Comparison of ENCODE assay signal across 27 cellular contexts in the genomic region with DNA sequence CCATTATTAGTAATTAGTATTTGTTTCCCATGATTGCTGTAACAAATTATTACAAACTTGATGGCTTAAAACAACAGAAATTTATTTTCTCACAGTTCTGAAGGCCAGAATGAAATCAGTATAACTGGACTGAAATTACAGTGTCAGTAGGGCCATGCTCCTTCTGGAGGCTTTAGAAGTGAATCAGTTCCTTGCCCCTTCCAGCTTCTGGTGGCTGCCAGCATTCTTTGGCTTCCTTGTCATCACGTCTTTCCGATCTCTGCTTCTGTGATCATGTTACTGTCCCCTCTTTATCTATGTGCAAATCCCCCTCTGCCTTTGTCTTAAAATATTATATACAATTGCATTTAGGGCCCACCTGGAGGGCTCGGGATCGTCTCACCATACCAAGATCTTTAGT.
DNase-seq lines count a peak whose midpoint lies in the region; ATAC-seq and TF ChIP-seq lines count a peak whose summit lies in the region.
"Had no signal": no experiment of that assay in that cellular context is flagged by ENCODE, and none has a peak within 500 bp of the region (broad histone marks: within the 10 kb centered on the region; RNA-seq: fewer than 3 reads in every experiment).

No MANE protein-coding gene starts in this region.

- DNase-seq in A172 (ENCODE audit: low spot score) (peak; percentile 30), HS-5 (ENCODE audit: low read depth) (peak; percentile 43), amniotic epithelial cell (ENCODE audit: low read depth) (peak; percentile 24), iris pigment epithelial cell (ENCODE audit: low read depth) (peak; percentile 66), NCI-H345 (lab: John Stamatoyannopoulos, UW) (no peak), NCI-H1105 treated with DMSO at 0.1 percent for 48 hours (lab: John Stamatoyannopoulos, UW) (no peak), uterus (no peak)
- DNase-seq in CD8-positive, alpha-beta T cell = no peak
- DNase-seq: activated CD8-positive, alpha-beta memory T cell treated with anti-CD3 and anti-CD28 coated beads, Interleukin-2, amount 50 U/mL, for 4 hours; activated naive CD8-positive, alpha-beta T cell treated with anti-CD3 and anti-CD28 coated beads, Interleukin-2, amount 50 U/mL, for 24 hours; BE2C; COR-L47; DND-41; left lung; NCI-H1436; NCI-H524 treated with DMSO at 0.1 percent for 48 hours; RPMI8226; small intestine; stimulated activated CD4-positive, alpha-beta T cell treated with anti-CD3 and anti-CD28 coated beads, Interleukin-4, amount 100 ng/mL, for 24 hours; stimulated activated naive CD8-positive, alpha-beta T cell treated with anti-CD3 and anti-CD28 coated beads, Interleukin-15, amount 100 ng/mL, for 72 hours; tibial artery had no signal

- TF ChIP-seq POLR2A in uterus (IDR thresholded peaks at IDR 0.05) = no peak

- H3K4me1 ChIP-seq in CD8-positive, alpha-beta T cell (ENCODE audit: insufficient read depth, low read length) = no peaks in the 10 kb centered on the region
- no peaks in the 10 kb centered on the region for H3K4me1 ChIP-seq in uterus
- H3K4me1 ChIP-seq: BE2C, left lung, tibial artery had no signal

- ATAC-seq in CD8-positive, alpha-beta T cell = no peak
- ATAC-seq: activated naive CD8-positive, alpha-beta T cell treated with anti-CD3 and anti-CD28 coated beads, Interleukin-2, amount 50 U/mL, for 24 hours; left lung; stimulated activated naive CD8-positive, alpha-beta T cell treated with anti-CD3 and anti-CD28 coated beads, Interleukin-15, amount 100 ng/mL, for 72 hours had no signal

- no peak for TF ChIP-seq CTCF in CD8-positive, alpha-beta T cell (IDR thresholded peaks at IDR 0.05)
- no peak for TF ChIP-seq CTCF in uterus (IDR thresholded peaks at IDR 0.05)

- no peaks in the 10 kb centered on the region for H3K27me3 ChIP-seq in CD8-positive, alpha-beta T cell (ENCODE audit: insufficient read depth, low read length)
- no peaks in the 10 kb centered on the region for H3K27me3 ChIP-seq in uterus
- H3K27me3 ChIP-seq: cardiac muscle cell, left lung had no signal

- H3K4me3 Mint-ChIP-seq in CD8-positive, alpha-beta T cell = no peak overlapping the region
- H3K4me3 Mint-ChIP-seq: activated naive CD8-positive, alpha-beta T cell treated with anti-CD3 and anti-CD28 coated beads, Interleukin-2, amount 50 U/mL, for 24 hours; neural crest cell; stimulated activated naive CD8-positive, alpha-beta T cell treated with anti-CD3 and anti-CD28 coated beads, Interleukin-15, amount 100 ng/mL, for 72 hours had no signal

- intact Hi-C loops in CD8-positive, alpha-beta T cell (cut with DNase I, micrococcal nuclease) = no loop called here
- intact Hi-C loops in uterus (cut with DNase I; ENCODE audit: low total_unique reads) = no loop called here

- peaks cover 4% of the 10 kb centered on the region for H3K27me3 Mint-ChIP-seq in CD8-positive, alpha-beta T cell (ENCODE audit: low read depth)
- H3K27me3 Mint-ChIP-seq: activated naive CD8-positive, alpha-beta T cell treated with anti-CD3 and anti-CD28 coated beads, Interleukin-2, amount 50 U/mL, for 24 hours had no signal

- CTCF ChIA-PET in CD8-positive, alpha-beta T cell (lab: Charles Lee) = interaction anchor here (0.6 kb wide), 1 partner anchor 31 kb away, joined by 3 read pairs; no protein-coding TSS in a partner anchor

- no peaks in the 10 kb centered on the region for H3K36me3 Mint-ChIP-seq in CD8-positive, alpha-beta T cell

- POLR2A ChIA-PET in CD8-positive, alpha-beta T cell (lab: Charles Lee) = no interaction called here

- H3K27ac ChIP-seq in CD8-positive, alpha-beta T cell (ENCODE audit: low read depth, low read length) = no peak overlapping the region
- no peak overlapping the region for H3K27ac ChIP-seq in uterus
- H3K27ac ChIP-seq: 22Rv1, cardiac muscle cell, left lung, SK-N-MC, tibial artery had no signal

- H3K36me3 ChIP-seq in CD8-positive, alpha-beta T cell (ENCODE audit: insufficient read depth, low read length) = no peaks in the 10 kb centered on the region
- no peaks in the 10 kb centered on the region for H3K36me3 ChIP-seq in uterus
- H3K36me3 ChIP-seq: BE2C, cardiac muscle cell, left lung, tibial artery had no signal

- no peaks in the 10 kb centered on the region for H3K4me1 Mint-ChIP-seq in CD8-positive, alpha-beta T cell (ENCODE audit: low read depth)
- H3K4me1 Mint-ChIP-seq: activated naive CD8-positive, alpha-beta T cell treated with anti-CD3 and anti-CD28 coated beads, Interleukin-2, amount 50 U/mL, for 24 hours; stimulated activated naive CD8-positive, alpha-beta T cell treated with anti-CD3 and anti-CD28 coated beads, Interleukin-15, amount 100 ng/mL, for 72 hours had no signal

- no peaks in the 10 kb centered on the region for H3K9me3 ChIP-seq in CD8-positive, alpha-beta T cell (ENCODE audit: low read length)
- H3K9me3 ChIP-seq in uterus = no peaks in the 10 kb centered on the region
- H3K9me3 ChIP-seq: BE2C, left lung, tibial artery had no signal

- H3K27ac Mint-ChIP-seq in CD8-positive, alpha-beta T cell = no peak overlapping the region
- H3K27ac Mint-ChIP-seq: activated naive CD8-positive, alpha-beta T cell treated with anti-CD3 and anti-CD28 coated beads, Interleukin-2, amount 50 U/mL, for 24 hours; activated T-helper 2 cell treated with anti-CD3 and anti-CD28 coated beads, Interferon-gamma antibody, Interleukin-2, Interleukin-4, amounts not matched to agents 10 μg/mL and 5 μg/mL and 100 μg/mL, durations not matched to agents 14 hours and 24 hours and 36 hours; progenitor cell of endocrine pancreas had no signal

- no peak overlapping the region for H3K4me3 ChIP-seq in CD8-positive, alpha-beta T cell (ENCODE audit: low read depth, low read length)
- H3K4me3 ChIP-seq in uterus = no peak overlapping the region
- H3K4me3 ChIP-seq: cardiac muscle cell, left lung, SK-N-MC, tibial artery had no signal

- no peaks in the 10 kb centered on the region for H3K9me3 Mint-ChIP-seq in CD8-positive, alpha-beta T cell
- H3K9me3 Mint-ChIP-seq: stimulated activated naive CD8-positive, alpha-beta T cell treated with anti-CD3 and anti-CD28 coated beads, Interleukin-15, amount 100 ng/mL, for 72 hours had no signal

Comparison
In these comparisons a context has a peak if more than half of its experiments do, and no peak if none do; other contexts are left out.
1. DNase-seq: peak in A172 (single experiment), HS-5 (single experiment), amniotic epithelial cell (single experiment) and iris pigment epithelial cell (single experiment); none in NCI-H345 (single experiment), CD8-positive, alpha-beta T cell (0 of 7), NCI-H1105 treated with DMSO at 0.1 percent for 48 hours (single experiment) and uterus (0 of 2).